ENCODE assay signal across 11 cellular contexts in the genomic region with DNA sequence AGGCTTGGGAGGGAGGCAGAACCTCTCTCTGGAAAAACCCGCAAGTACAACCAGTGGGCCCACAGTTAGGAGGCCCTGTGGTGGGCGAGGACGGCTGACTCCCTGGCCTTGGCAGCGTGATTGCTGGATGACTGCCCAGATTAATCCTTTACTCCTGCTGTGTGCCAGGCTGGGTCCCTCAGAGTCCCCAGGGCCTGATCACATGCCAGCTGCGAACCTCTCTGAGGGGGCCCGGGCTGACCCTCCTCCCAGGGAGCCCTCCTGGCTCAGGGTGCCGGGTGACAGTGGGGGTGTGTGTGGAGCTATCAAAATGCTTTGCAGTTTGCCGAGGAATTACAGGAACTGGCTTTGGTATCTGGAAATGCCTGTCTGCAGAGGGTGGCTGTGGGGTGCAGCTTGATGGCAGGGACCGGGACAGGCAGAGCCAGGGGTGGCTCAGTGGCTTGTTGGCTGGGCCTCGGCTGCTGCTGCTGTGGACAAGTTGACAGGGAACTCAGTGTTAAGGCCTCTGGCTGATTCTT. TPM values are rescaled to one million over a fixed set of nuclear protein-coding genes. Genes with fewer than 3 reads are reported as not detected.
DNase-seq lines count a peak whose midpoint lies in the region; TF ChIP-seq lines count a peak whose summit lies in the region.
"Had no signal": no experiment of that assay in that cellular context is flagged by ENCODE, and none has a peak within 500 bp of the region (broad histone marks: within the 10 kb centered on the region; RNA-seq: fewer than 3 reads in every experiment).

No MANE protein-coding gene starts in this region.

- H3K27me3 ChIP-seq in mucosa of stomach (ENCODE audit: control insufficient read depth, insufficient read depth, low read length) (no peaks in the 10 kb centered on the region), mesendoderm (ENCODE audit: insufficient read depth, low read length, poor library complexity) (no peaks in the 10 kb centered on the region)

- no peak overlapping the region for H3K56ac ChIP-seq in mesendoderm (ENCODE audit: low read length)

- H4K5ac ChIP-seq in mesendoderm (ENCODE audit: low read length): no peak overlapping the region

- no peak overlapping the region for H2AK5ac ChIP-seq in mesendoderm (ENCODE audit: low read length)

- H3K79me2 ChIP-seq in mesendoderm (ENCODE audit: control insufficient read depth, insufficient read depth, low read length): no peaks in the 10 kb centered on the region

- no peak overlapping the region for H4K8ac ChIP-seq in mesendoderm (ENCODE audit: low read depth, low read length)

- H2BK5ac ChIP-seq in mesendoderm (ENCODE audit: low read length): no peak overlapping the region

- H2BK15ac ChIP-seq in mesendoderm (replicated peaks; ENCODE audit: low read depth): no peak overlapping the region

- H3K18ac ChIP-seq in mesendoderm (ENCODE audit: low read length): no peak overlapping the region

- no CpG with 5 or more reads among the region's 10 CpGs for WGBS in mesendoderm (ENCODE audit: extremely low coverage, insufficient coverage, low lambda C conversion rate)

- H3K4me3 ChIP-seq in coronary artery (peak overlapping the region; percentile 25), mucosa of stomach (ENCODE audit: low read length) (no peak overlapping the region), mesendoderm (ENCODE audit: low read length) (no peak overlapping the region)

- H3K27ac ChIP-seq in coronary artery: peak overlapping the region in 1 of 2 donors; percentile 83
- H3K27ac ChIP-seq in mesendoderm (ENCODE audit: low read depth, low read length): no peak overlapping the region

- peak; percentile 28 for DNase-seq in ACHN
- DNase-seq in NCI-H1105 treated with DMSO at 0.1 percent for 48 hours (lab: John Stamatoyannopoulos, UW): peak; percentile 57
- DNase-seq in coronary artery (ENCODE audit: low spot score): no peak
- no peak for DNase-seq in pons (ENCODE audit: low spot score)
- no peak for DNase-seq in GF-D8 (lab: John Stamatoyannopoulos, UW)
- no peak for DNase-seq in stimulated activated CD4-positive, alpha-beta T cell treated with anti-CD3 and anti-CD28 coated beads, Interleukin-12 subunit alpha, Interleukin-12 subunit beta, amount 100 ng/mL, for 4 hours
- DNase-seq in mesendoderm: no peak
- DNase-seq: activated CD8-positive, alpha-beta memory T cell treated with anti-CD3 and anti-CD28 coated beads, Interleukin-2, amount 50 U/mL, for 48 hours; islet precursor cell; NCI-H526 treated with DMSO at 0.1 percent for 48 hours had no signal

- H3K4me2 ChIP-seq in mesendoderm (ENCODE audit: low read length): no peak overlapping the region

- peaks cover 10% of the 10 kb centered on the region for H3K79me1 ChIP-seq in mesendoderm (ENCODE audit: low read length)

- peaks cover 76% of the 10 kb centered on the region for H3K4me1 ChIP-seq in mucosa of stomach (ENCODE audit: control insufficient read depth, insufficient read depth, low read length)
- peaks cover 5% of the 10 kb centered on the region for H3K4me1 ChIP-seq in mesendoderm (ENCODE audit: control insufficient read depth, low read depth, low read length)

- H3K9me3 ChIP-seq in mucosa of stomach (ENCODE audit: control insufficient read depth, low read length): no peaks in the 10 kb centered on the region

- peaks cover 10% of the 10 kb centered on the region for H3K36me3 ChIP-seq in mucosa of stomach (ENCODE audit: control insufficient read depth, insufficient read depth, low read length)
- H3K36me3 ChIP-seq in mesendoderm (ENCODE audit: control insufficient read depth, insufficient read depth, low read length): peaks cover 2% of the 10 kb centered on the region

- H3K9ac ChIP-seq in mucosa of stomach (ENCODE audit: low read length): peak overlapping the region; percentile 36
- H3K9ac ChIP-seq in mesendoderm (ENCODE audit: low read length): no peak overlapping the region

- no peak overlapping the region for H2BK120ac ChIP-seq in mesendoderm (ENCODE audit: low read depth, low read length)

- in situ Hi-C loops in ACHN (cut with HindIII; ENCODE audit: low pct_ligation_motif_present, low pct_unique_long_range_greater_than_20kb, low sequenced_read_pairs): no loop called here

- no peak for TF ChIP-seq CTCF in coronary artery (IDR thresholded peaks at IDR 0.05)

- no peak overlapping the region for H3K23ac ChIP-seq in mesendoderm (ENCODE audit: low read length)

- no peak overlapping the region for H3K4ac ChIP-seq in mesendoderm (ENCODE audit: low read depth, low read length)

RNA-seq across cellular contexts. Expression of a gene that starts 48.9 kb away (rescaled TPM):
- polyA plus RNA-seq in mesendoderm (2013, experiment 1 of 2): 61.4 TPM
- 60.6 TPM for polyA plus RNA-seq in mesendoderm (2013, experiment 2 of 2)

Comparison
In these comparisons a context has a peak if more than half of its experiments do, and no peak if none do; other contexts are left out.
1. DNase-seq: peak in ACHN (single experiment) and NCI-H1105 treated with DMSO at 0.1 percent for 48 hours (single experiment); none in coronary artery (single experiment), pons (single experiment), GF-D8 (single experiment), stimulated activated CD4-positive, alpha-beta T cell treated with anti-CD3 and anti-CD28 coated beads, Interleukin-12 subunit alpha, Interleukin-12 subunit beta, amount 100 ng/mL, for 4 hours (single experiment) and mesendoderm (single experiment).